ENCODE assay signal across 1 cellular context in genomic region chr15:33005582-33005981, GRCh38.
TF ChIP-seq lines count a peak whose summit lies in the region.

No MANE protein-coding gene starts in this region.

TF ChIP-seq in IMR-90, 13 proteins besides CTCF, POLR2A, EP300 and RAD21 (continued from another document):
- TF ChIP-seq, protein P1, sequence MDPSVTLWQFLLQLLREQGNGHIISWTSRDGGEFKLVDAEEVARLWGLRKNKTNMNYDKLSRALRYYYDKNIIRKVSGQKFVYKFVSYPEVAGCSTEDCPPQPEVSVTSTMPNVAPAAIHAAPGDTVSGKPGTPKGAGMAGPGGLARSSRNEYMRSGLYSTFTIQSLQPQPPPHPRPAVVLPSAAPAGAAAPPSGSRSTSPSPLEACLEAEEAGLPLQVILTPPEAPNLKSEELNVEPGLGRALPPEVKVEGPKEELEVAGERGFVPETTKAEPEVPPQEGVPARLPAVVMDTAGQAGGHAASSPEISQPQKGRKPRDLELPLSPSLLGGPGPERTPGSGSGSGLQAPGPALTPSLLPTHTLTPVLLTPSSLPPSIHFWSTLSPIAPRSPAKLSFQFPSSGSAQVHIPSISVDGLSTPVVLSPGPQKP (IDR thresholded peaks at IDR 0.05; ENCODE audit: borderline replicate concordance, low read depth, low read length): no peak
- TF ChIP-seq MAFK (IDR thresholded peaks at IDR 0.05; ENCODE audit: low read depth, low read length) (no peak), FOS (IDR thresholded peaks at IDR 0.05; ENCODE audit: low read depth, low read length) (no peak)
